ENCODE assay signal across 8 cellular contexts in the genomic region with DNA sequence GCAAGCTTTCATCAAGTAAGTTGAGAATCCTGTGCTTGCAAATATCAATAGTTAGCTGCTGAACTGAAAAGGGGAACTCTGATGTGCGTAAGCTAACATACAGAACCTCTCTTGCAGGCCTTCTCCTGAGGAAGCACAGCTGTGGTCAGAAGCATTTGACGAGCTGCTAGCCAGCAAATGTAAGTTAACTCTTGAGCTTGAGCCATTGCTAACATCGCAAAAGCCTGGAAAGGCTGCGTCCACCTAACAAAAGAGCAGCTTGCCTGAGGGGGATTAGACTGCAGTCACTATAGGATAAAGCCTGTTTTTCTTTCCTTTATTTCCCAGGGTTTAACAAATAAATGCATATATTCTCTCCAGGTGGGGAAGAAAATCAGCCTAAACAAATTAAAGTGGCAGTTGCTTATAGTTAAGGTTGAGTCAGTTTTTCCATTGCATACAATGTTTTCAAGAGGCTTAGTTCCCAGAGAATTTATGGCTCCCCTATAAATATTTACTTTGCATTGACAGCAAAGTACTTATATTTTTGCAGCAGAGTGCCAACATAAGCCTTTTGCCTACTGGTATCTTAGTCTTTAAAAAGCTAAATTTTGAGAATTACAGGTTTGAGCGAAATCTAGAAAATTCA.
A peak's percentile ranks its signal among the peaks of the same experiment; 100 is the strongest.
DNase-seq lines count a peak whose midpoint lies in the region; ATAC-seq, FAIRE-seq and TF ChIP-seq lines count a peak whose summit lies in the region.

No MANE protein-coding gene starts in this region.

- TF ChIP-seq CTCF in AG04449 (IDR thresholded peaks at IDR 0.05; ENCODE audit: insufficient read depth, low read length, missing control alignments) (no peak), astrocyte of the spinal cord (IDR thresholded peaks at IDR 0.05; ENCODE audit: low read depth, low read length) (no peak)

- peak overlapping the region; percentile 93 for H3K4me3 ChIP-seq in AG04449 (ENCODE audit: low read depth, low read length)
- H3K4me3 ChIP-seq in astrocyte of the spinal cord (ENCODE audit: low read depth, low read length): peak overlapping the region; percentile 98

- peaks cover 2% of the 10 kb centered on the region for H3K36me3 Mint-ChIP-seq in memory B cell

- ATAC-seq in GM18907 (IDR thresholded peaks at IDR 0.05; ENCODE audit: unreplicated experiment) (peak; percentile 36), memory B cell (ENCODE audit: low read depth) (peak; percentile 22), HG02759 (IDR thresholded peaks at IDR 0.05; ENCODE audit: unreplicated experiment) (no peak)

- H3K27me3 Mint-ChIP-seq in memory B cell: no peaks in the 10 kb centered on the region

- no peaks in the 10 kb centered on the region for H3K9me3 Mint-ChIP-seq in memory B cell

- CTCF ChIA-PET in AG04449 (lab: Yijun Ruan, JAX): interaction anchor here (0.6 to 13.1 kb wide), 7 partner anchors 10 to 222 kb away, joined by 3 to 231 read pairs (median 3); no protein-coding TSS in a partner anchor

- DNase-seq in AG04449 (ENCODE audit: low read depth, low spot score) (no peak), NCI-H146 (lab: John Stamatoyannopoulos, UW) (peak; percentile 45), astrocyte of the spinal cord (ENCODE audit: low read depth, low spot score) (no peak), memory B cell (ENCODE audit: low spot score in 2 of 2) (peak; percentile 34 to 41), H54 (ENCODE audit: insufficient read length, low spot score) (no peak)
- no peak for DNase-seq in activated CD4-positive, alpha-beta T cell treated with anti-CD3 and anti-CD28 coated beads for 4 hours

- FAIRE-seq in H54 (lab: Jason Lieb, UNC): no peak

- H3K4me3 Mint-ChIP-seq in memory B cell: peak overlapping the region; percentile 98

- POLR2A ChIA-PET in AG04449 (lab: Yijun Ruan, JAX): interaction anchor here (0.7 to 2.2 kb wide), 5 partner anchors 19 to 209 kb away, joined by 3 to 10 read pairs (median 4); no protein-coding TSS in a partner anchor

- TF ChIP-seq POLR2A in H54 (IDR thresholded peaks at IDR 0.05; ENCODE audit: low read depth, low read length): no peak

- H3K27ac Mint-ChIP-seq in memory B cell: peak overlapping the region; percentile 97

- peaks cover 26% of the 10 kb centered on the region for H3K4me1 Mint-ChIP-seq in memory B cell

- in situ Hi-C loops in astrocyte of the spinal cord (cut with HindIII; ENCODE audit: low sequenced_read_pairs): no loop called here

Comparison
In these comparisons a context has a peak if more than half of its experiments do, and no peak if none do; other contexts are left out.
1. DNase-seq: peak in NCI-H146 (single experiment) and memory B cell (2 of 2); none in AG04449 (single experiment), astrocyte of the spinal cord (single experiment), H54 (single experiment) and activated CD4-positive, alpha-beta T cell treated with anti-CD3 and anti-CD28 coated beads for 4 hours (0 of 2).